In the genomic region with DNA sequence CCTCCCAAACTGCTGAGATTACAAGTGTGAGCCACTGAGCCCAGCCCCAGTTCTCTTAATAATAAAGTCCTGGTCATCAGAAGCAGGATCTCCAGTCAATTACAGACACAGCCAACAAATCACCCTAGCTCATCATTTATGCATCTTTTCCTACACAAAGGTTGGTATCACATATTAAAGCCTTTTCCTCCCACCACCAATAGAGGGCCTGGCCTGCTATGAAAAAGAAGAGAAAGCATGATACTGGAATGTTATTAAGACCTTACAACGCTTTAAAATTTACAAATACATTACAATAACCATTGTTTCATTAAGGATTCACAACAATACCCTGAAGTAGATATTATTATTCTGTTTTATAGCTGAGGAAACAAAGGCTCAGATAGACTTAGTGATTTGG, we compare ENCODE assay signal across 13 cellular contexts. TPM values are rescaled to one million over a fixed set of nuclear protein-coding genes. Genes with fewer than 3 reads are reported as not detected.
DNase-seq lines count a peak whose midpoint lies in the region; TF ChIP-seq lines count a peak whose summit lies in the region.
"Had no signal": no experiment of that assay in that cellular context is flagged by ENCODE, and none has a peak within 500 bp of the region (broad histone marks: within the 10 kb centered on the region; RNA-seq: fewer than 3 reads in every experiment).

No MANE protein-coding gene starts in this region.

- intact Hi-C loops in MCF 10A (cut with micrococcal nuclease), result loop anchor here (5.0 kb wide), 1 partner anchor 55 kb away; no protein-coding TSS in a partner anchor
- intact Hi-C loops in breast epithelium (cut with DNase I; ENCODE audit: low total_unique reads), result no loop called here
- intact Hi-C loops in PC-9 (cut with micrococcal nuclease; ENCODE audit: unreplicated experiment), result no loop called here
- intact Hi-C loops in ovary (cut with DNase I), result no loop called here

- H3K27me3 ChIP-seq in breast epithelium (peaks cover 0 to 13% of the 10 kb centered on the region in 2 donors), PC-9 (ENCODE audit: insufficient read depth, low read depth) (peaks cover 3% of the 10 kb centered on the region; the same call in 1 of the 2 replicates), ovary (no peaks in the 10 kb centered on the region)
- H3K27me3 ChIP-seq: BLaER1 had no signal

- no peak overlapping the region for H3K4me3 Mint-ChIP-seq in MCF 10A (ENCODE audit: unreplicated experiment)
- H3K4me3 Mint-ChIP-seq: stimulated activated memory B cell treated with anti-CD40 and anti-IgM and Interleukin-4, amounts not matched to agents 10 μg/mL and 1 μg/mL and 100 μg/mL, for 72 hours had no signal

- no peak for TF ChIP-seq EP300 in ovary (IDR thresholded peaks at IDR 0.05)

- peak; percentile 22 for DNase-seq in MCF 10A (ENCODE audit: unreplicated experiment)
- DNase-seq in breast epithelium (ENCODE audit: low spot score in 2 of 2), result no peak
- no peak for DNase-seq in PC-9
- no peak for DNase-seq in fibroblast of the aortic adventitia (ENCODE audit: low read depth)
- no peak for DNase-seq in SIG-M5 treated with dmso at 0.1 percent for 504 hours (lab: John Stamatoyannopoulos, UW; ENCODE audit: unreplicated experiment)
- DNase-seq in ovary, result no peak
- DNase-seq in Ammon's horn (ENCODE audit: low spot score), result no peak
- no peak for DNase-seq in NCI-H1694 (lab: John Stamatoyannopoulos, UW)
- DNase-seq: activated T-cell treated with anti-CD3 and anti-CD28 coated beads, Interleukin-2, amount 50 U/mL, for 48 hours; cerebellar nuclear complex; mucosa of descending colon had no signal

- no peaks in the 10 kb centered on the region for H3F3A ChIP-seq in PC-9 (ENCODE audit: insufficient read depth, low read depth)

- CTCF ChIA-PET in MCF 10A (lab: Yijun Ruan, JAX) (interaction anchor here (0.6 to 3.4 kb wide), 7 partner anchors 10 to 447 kb away, joined by 3 to 18 read pairs (median 4); no protein-coding TSS in a partner anchor), PC-9 (lab: Charles Lee) (no interaction called here)

- no TSS peak for BruUV-seq in MCF 10A (replicated peaks; lab: Mats Ljungman, UMichigan)
- no TSS peak for BruUV-seq in PC-9 (replicated peaks; lab: Mats Ljungman, UMichigan)

- TF ChIP-seq CTCF in MCF 10A (IDR thresholded peaks at IDR 0.05; ENCODE audit: unreplicated experiment), result peak; percentile 35
- no peak for TF ChIP-seq CTCF in breast epithelium (IDR thresholded peaks at IDR 0.05)
- TF ChIP-seq CTCF in PC-9 (conservative IDR thresholded peaks at IDR 0.05), result peak; percentile 41; the same call in 1 of the 2 replicates
- TF ChIP-seq CTCF in fibroblast of the aortic adventitia (IDR thresholded peaks at IDR 0.05; ENCODE audit: insufficient read depth, low read length), result peak; percentile 45
- TF ChIP-seq CTCF in ovary (IDR thresholded peaks at IDR 0.05), result no peak

- H3K4me1 Mint-ChIP-seq in MCF 10A (ENCODE audit: insufficient read depth, unreplicated experiment), result no peaks in the 10 kb centered on the region
- H3K4me1 Mint-ChIP-seq: stimulated activated memory B cell treated with anti-CD40 and anti-IgM and Interleukin-4, amounts not matched to agents 10 μg/mL and 1 μg/mL and 100 μg/mL, for 72 hours had no signal

- H3K36me3 ChIP-seq in breast epithelium, result no peaks in the 10 kb centered on the region
- H3K36me3 ChIP-seq in PC-9 (ENCODE audit: low read depth), result no peaks in the 10 kb centered on the region
- no peaks in the 10 kb centered on the region for H3K36me3 ChIP-seq in ovary
- H3K36me3 ChIP-seq: BLaER1 had no signal

- no peaks in the 10 kb centered on the region for H3K9me3 Mint-ChIP-seq in MCF 10A (ENCODE audit: unreplicated experiment)
- H3K9me3 Mint-ChIP-seq: stimulated activated memory B cell treated with anti-CD40 and anti-IgM and Interleukin-4, amounts not matched to agents 10 μg/mL and 1 μg/mL and 100 μg/mL, for 72 hours had no signal

- no peaks in the 10 kb centered on the region for H3K9me2 ChIP-seq in PC-9 (ENCODE audit: insufficient read depth)

- H3K27ac ChIP-seq in breast epithelium (no peak overlapping the region), PC-9 (no peak overlapping the region), ovary (no peak overlapping the region)
- H3K27ac ChIP-seq: BLaER1 had no signal

- H2AFZ ChIP-seq in PC-9, result no peak overlapping the region

- H3K27ac Mint-ChIP-seq in MCF 10A (ENCODE audit: low read depth, unreplicated experiment), result no peak overlapping the region
- H3K27ac Mint-ChIP-seq: stimulated activated memory B cell treated with anti-CD40 and anti-IgM and Interleukin-4, amounts not matched to agents 10 μg/mL and 1 μg/mL and 100 μg/mL, for 72 hours had no signal

- WGBS in ovary, 3 donors, result 5 to 25% (median 10%) methylated on average over 1 of the region's 1 CpG

- H3K9me3 ChIP-seq in breast epithelium, result no peaks in the 10 kb centered on the region
- no peaks in the 10 kb centered on the region for H3K9me3 ChIP-seq in PC-9 (ENCODE audit: insufficient read depth, low read depth)
- no peaks in the 10 kb centered on the region for H3K9me3 ChIP-seq in ovary
- H3K9me3 ChIP-seq: BLaER1, mucosa of descending colon had no signal

- POLR2A ChIA-PET in MCF 10A (lab: Yijun Ruan, JAX), result interaction anchor here (0.7 kb wide), 1 partner anchor 36 kb away, joined by 3 read pairs; no protein-coding TSS in a partner anchor
- POLR2A ChIA-PET in PC-9 (lab: Charles Lee; ENCODE audit: unreplicated experiment), result no interaction called here

- H3K79me2 ChIP-seq in PC-9 (ENCODE audit: low read depth), result no peaks in the 10 kb centered on the region

- TF ChIP-seq POLR2A in breast epithelium (IDR thresholded peaks at IDR 0.05), result no peak
- TF ChIP-seq POLR2A in ovary (IDR thresholded peaks at IDR 0.05), result no peak

- H3K27me3 Mint-ChIP-seq in MCF 10A (ENCODE audit: insufficient read depth, unreplicated experiment), result peaks cover 25% of the 10 kb centered on the region

- H4K20me1 ChIP-seq in PC-9 (ENCODE audit: insufficient read depth), result no peaks in the 10 kb centered on the region
- H4K20me1 ChIP-seq: BLaER1 had no signal

- H3K4me2 ChIP-seq in PC-9, result no peak overlapping the region
- H3K4me2 ChIP-seq: BLaER1 had no signal

- H3K4me1 ChIP-seq in breast epithelium (no peaks in the 10 kb centered on the region), PC-9 (replicated peaks; ENCODE audit: insufficient read depth) (no peaks in the 10 kb centered on the region), ovary (ENCODE audit: insufficient read depth) (no peaks in the 10 kb centered on the region)
- H3K4me1 ChIP-seq: BLaER1 had no signal

- H3K4me3 ChIP-seq in breast epithelium (no peak overlapping the region), PC-9 (no peak overlapping the region), fibroblast of the aortic adventitia (ENCODE audit: low read depth, low read length) (no peak overlapping the region), ovary (no peak overlapping the region)
- H3K4me3 ChIP-seq: BLaER1, mucosa of descending colon had no signal

- H3K36me3 Mint-ChIP-seq in MCF 10A (ENCODE audit: insufficient read depth, unreplicated experiment), result no peaks in the 10 kb centered on the region
- H3K36me3 Mint-ChIP-seq: stimulated activated memory B cell treated with anti-CD40 and anti-IgM and Interleukin-4, amounts not matched to agents 10 μg/mL and 1 μg/mL and 100 μg/mL, for 72 hours had no signal

RNA-seq across cellular contexts. Expression of a gene that starts 25.9 kb away (rescaled TPM):
- total RNA-seq in MCF 10A (2022), result not detected in 2 replicates
- not detected for total RNA-seq in breast epithelium
- total RNA-seq in PC-9 (2021), result not detected in 2 replicates
- total RNA-seq in fibroblast of the aortic adventitia (ENCODE audit: low replicate concordance), result not detected in 2 replicates
- not detected for total RNA-seq in ovary
- not detected for polyA plus RNA-seq in ovary
- total RNA-seq: mucosa of descending colon had no signal

Comparison
In these comparisons a context has a peak if more than half of its experiments do, and no peak if none do; other contexts are left out.
1. CTCF ChIP-seq: peak in MCF 10A (single experiment), PC-9 (single experiment) and fibroblast of the aortic adventitia (single experiment); none in breast epithelium (0 of 3) and ovary (0 of 3).